In genomic region chr10:15158448-15158847, GRCh38 we compare ENCODE assay signal across 19 cellular contexts. TPM values are rescaled to one million over a fixed set of nuclear protein-coding genes. Genes with fewer than 3 reads are reported as not detected.
A peak's percentile ranks its signal among the peaks of the same experiment; 100 is the strongest.
DNase-seq lines count a peak whose midpoint lies in the region; ATAC-seq, FAIRE-seq and TF ChIP-seq lines count a peak whose summit lies in the region.
"Had no signal": no experiment of that assay in that cellular context is flagged by ENCODE, and none has a peak within 500 bp of the region (broad histone marks: within the 10 kb centered on the region; RNA-seq: fewer than 3 reads in every experiment).

No MANE protein-coding gene starts in this region.

- H2AFZ ChIP-seq in HCT116 (ENCODE audit: low read depth, low read length, poor library complexity, severe bottlenecking) (no peak overlapping the region), hepatocyte (no peak overlapping the region)

- DNase-seq in CD4-positive, alpha-beta T cell = no peak
- DNase-seq in HCT116 (ENCODE audit: low read depth, low spot score) = no peak
- DNase-seq in hepatocyte (ENCODE audit: low spot score) = no peak
- peak; percentile 48 for DNase-seq in small intestine
- no peak for DNase-seq in foreskin melanocyte
- DNase-seq in G401 (ENCODE audit: low spot score) = no peak
- no peak for DNase-seq in NCI-H446 (lab: John Stamatoyannopoulos, UW)
- DNase-seq: CD4-positive, alpha-beta memory T cell; COR-L47; DMS153; DMS79 treated with DMSO at 0.1 percent for 48 hours; GDM1; GOT3; H9 had no signal

- no peak for ATAC-seq in CD4-positive, alpha-beta T cell (ENCODE audit: poor library complexity)
- ATAC-seq in HCT116 = peak; percentile 33; the same call in 1 of the 2 replicates

- H3K9ac ChIP-seq in HCT116 (ENCODE audit: low read length) = no peak overlapping the region

- in situ Hi-C loops in G401 (cut with HindIII; ENCODE audit: low sequenced_read_pairs) = no loop called here

- H3K4me3 ChIP-seq in HCT116 (replicated peaks in 1 of 2; ENCODE audit: low read depth in 1 of 2, low read length in 2 of 2) (no peak overlapping the region), hepatocyte (no peak overlapping the region), small intestine (ENCODE audit: low read depth in 1 of 2, low read length in 2 of 2) (no peak overlapping the region)

- RAD21 ChIA-PET in HCT116 (lab: Charles Lee; ENCODE audit: low non-redundant PET in 1 of 2, low total read pairs in 2 of 2, uncharacterized antibody in 2 of 2, unreplicated experiment in 2 of 2) = no interaction called here

- H3K27ac Mint-ChIP-seq in CD4-positive, alpha-beta T cell = peak overlapping the region; percentile 67
- H3K27ac Mint-ChIP-seq: B cell, H9 had no signal

- peaks cover 20% of the 10 kb centered on the region for H3K36me3 Mint-ChIP-seq in CD4-positive, alpha-beta T cell (ENCODE audit: low read depth)

- H4K20me1 ChIP-seq in HCT116 (ENCODE audit: insufficient read depth) (no peaks in the 10 kb centered on the region), hepatocyte (ENCODE audit: insufficient read depth, poor library complexity, severe bottlenecking) (no peaks in the 10 kb centered on the region)

- no peaks in the 10 kb centered on the region for H3K27me3 ChIP-seq in CD4-positive, alpha-beta T cell (ENCODE audit: control insufficient read depth, insufficient read depth, low read length)
- no peaks in the 10 kb centered on the region for H3K27me3 ChIP-seq in HCT116 (ENCODE audit: insufficient read depth, low read length)
- no peaks in the 10 kb centered on the region for H3K27me3 ChIP-seq in hepatocyte
- no peaks in the 10 kb centered on the region for H3K27me3 ChIP-seq in small intestine (ENCODE audit: control insufficient read depth in 2 of 2, insufficient read depth in 2 of 2, low read length in 2 of 2)

- POLR2A ChIA-PET in CD4-positive, alpha-beta T cell (lab: Charles Lee) = no interaction called here
- POLR2A ChIA-PET in HCT116 (lab: Charles Lee) = no interaction called here

- no peak for TF ChIP-seq POLR2A in HCT116 (IDR thresholded peaks at IDR 0.05; ENCODE audit: borderline replicate concordance, extremely low read depth, insufficient read depth, insufficient read length)

- 59% methylated on average over 2 of the region's 2 CpGs for WGBS in hepatocyte (ENCODE audit: low lambda C conversion rate, missing lambda C conversion rate)
- WGBS in small intestine, 3 donors = 9 to 68% (median 38%) methylated on average over 2 of the region's 2 CpGs

- H3K4me2 ChIP-seq in HCT116 (ENCODE audit: low read length) = peak overlapping the region; percentile 10
- H3K4me2 ChIP-seq in hepatocyte = no peak overlapping the region

- H3K4me1 ChIP-seq in HCT116 (ENCODE audit: control insufficient read depth in 1 of 2, insufficient read depth in 2 of 2, low read length in 2 of 2) (peaks cover 19 to 27% of the 10 kb centered on the region in 2 experiments), hepatocyte (ENCODE audit: insufficient read depth) (no peaks in the 10 kb centered on the region), small intestine (ENCODE audit: control insufficient read depth in 2 of 2, insufficient read depth in 1 of 2, low read depth in 1 of 2, low read length in 1 of 2) (peaks cover 0 to 2% of the 10 kb centered on the region in 2 donors)

- intact Hi-C loops in CD4-positive, alpha-beta T cell (cut with DNase I, micrococcal nuclease) = no loop called here
- intact Hi-C loops in HCT116 (cut with micrococcal nuclease) = no loop called here

- no peak for TF ChIP-seq CTCF in CD4-positive, alpha-beta T cell (IDR thresholded peaks at IDR 0.05)
- TF ChIP-seq CTCF in HCT116 (IDR thresholded peaks at IDR 0.05 in 2 of 3, conservative IDR thresholded peaks at IDR 0.05 in 1 of 3; ENCODE audit: borderline replicate concordance in 1 of 3, insufficient read depth in 1 of 3, low read depth in 2 of 3, low read length in 2 of 3) (no peak), hepatocyte (IDR thresholded peaks at IDR 0.05; ENCODE audit: poor library complexity) (no peak)

- H3K9me3 ChIP-seq in CD4-positive, alpha-beta T cell (ENCODE audit: control insufficient read depth, low read length) = no peaks in the 10 kb centered on the region
- no peaks in the 10 kb centered on the region for H3K9me3 ChIP-seq in HCT116 (ENCODE audit: control insufficient read depth in 1 of 2, insufficient read depth in 1 of 2, low read depth in 1 of 2, low read length in 2 of 2)
- H3K9me3 ChIP-seq in hepatocyte (ENCODE audit: low read depth) = no peaks in the 10 kb centered on the region
- no peaks in the 10 kb centered on the region for H3K9me3 ChIP-seq in small intestine (ENCODE audit: control insufficient read depth, low read depth)

- H3K79me2 ChIP-seq in HCT116 (ENCODE audit: insufficient read depth, low read length) (peaks cover 90% of the 10 kb centered on the region), hepatocyte (peaks cover 71% of the 10 kb centered on the region)

- no peaks in the 10 kb centered on the region for H3K9me2 ChIP-seq in HCT116 (ENCODE audit: insufficient read depth)
- no peaks in the 10 kb centered on the region for H3K9me2 ChIP-seq in hepatocyte (replicated peaks; ENCODE audit: insufficient read depth)

- H3K36me3 ChIP-seq in HCT116 (ENCODE audit: control insufficient read depth in 1 of 2, insufficient read depth in 2 of 2, low read length in 2 of 2) (no peaks in the 10 kb centered on the region), hepatocyte (replicated peaks; ENCODE audit: insufficient read depth, low read depth) (no peaks in the 10 kb centered on the region), small intestine (ENCODE audit: control insufficient read depth in 2 of 2, insufficient read depth in 2 of 2, low read length in 2 of 2) (peaks cover 0 to 2% of the 10 kb centered on the region in 2 donors)

- no peaks in the 10 kb centered on the region for H3K27me3 Mint-ChIP-seq in CD4-positive, alpha-beta T cell
- H3K27me3 Mint-ChIP-seq: CD4-positive, alpha-beta memory T cell had no signal

- no peak overlapping the region for H3K27ac ChIP-seq in CD4-positive, alpha-beta T cell (ENCODE audit: low read depth, low read length)
- H3K27ac ChIP-seq in HCT116 (ENCODE audit: low read depth, low read length) (no peak overlapping the region), hepatocyte (peak overlapping the region; percentile 10), small intestine (ENCODE audit: low read depth in 1 of 2, low read length in 1 of 2) (no peak overlapping the region)
- H3K27ac ChIP-seq: HL-60 had no signal

- TF ChIP-seq RAD21 in HCT116 (IDR thresholded peaks at IDR 0.05; ENCODE audit: low read depth) = no peak

- CTCF ChIA-PET in CD4-positive, alpha-beta T cell (lab: Charles Lee) = no interaction called here
- CTCF ChIA-PET in HCT116 (lab: Charles Lee) = no interaction called here

- H3K4me3 Mint-ChIP-seq in CD4-positive, alpha-beta T cell = no peak overlapping the region
- H3K4me3 Mint-ChIP-seq: B cell, H9 had no signal

- H3K9me3 Mint-ChIP-seq in CD4-positive, alpha-beta T cell = no peaks in the 10 kb centered on the region
- H3K9me3 Mint-ChIP-seq: H9 had no signal

- H3K4me1 Mint-ChIP-seq in CD4-positive, alpha-beta T cell (ENCODE audit: low read depth) = peaks cover 60% of the 10 kb centered on the region

- FAIRE-seq in small intestine (lab: Jason Lieb, UNC) = no peak
- FAIRE-seq: A204.1, D721Med, GM12892 had no signal

- BruUV-seq in HCT116 (replicated peaks; lab: Mats Ljungman, UMichigan) = no TSS peak

TF ChIP-seq in HCT116, 20 proteins besides CTCF, POLR2A, EP300 and RAD21 (continues in another document):
- TF ChIP-seq REST (IDR thresholded peaks at IDR 0.05; ENCODE audit: low read depth) (no peak), EZH2phosphoT487 (IDR thresholded peaks at IDR 0.05; ENCODE audit: borderline replicate concordance) (no peak), SP1 (IDR thresholded peaks at IDR 0.05; ENCODE audit: low read depth) (no peak), ZFX (IDR thresholded peaks at IDR 0.05) (no peak)

RNA-seq across cellular contexts. Expression of gene NMT2, which starts 10.0 kb away (rescaled TPM):
- 10 to 100 TPM; 23.4 to 28.1 TPM for total RNA-seq in CD4-positive, alpha-beta T cell
- total RNA-seq in HCT116 (2021; ENCODE audit: unreplicated experiment) (26.1 TPM), hepatocyte (21.3 and 23.4 TPM in 2 replicates)
- polyA plus RNA-seq in HCT116 (2012) = 12.1 and 13.1 TPM in 2 replicates
- polyA plus RNA-seq in hepatocyte (14.7 and 15.0 TPM in 2 replicates), small intestine (10 to 100 TPM in 1 of 3 donors, 1 to 10 TPM in 2; 9.2 to 19.2 (median 9.4) TPM)
- 11.7 and 17.9 TPM in 2 replicates for total RNA-seq in G401 (2014; rRNA removed; shearing (Covaris generic))
